Comparison of ENCODE assay signal across 25 cellular contexts in genomic region chr11:81700061-81700460, GRCh38.
DNase-seq lines count a peak whose midpoint lies in the region; ATAC-seq and TF ChIP-seq lines count a peak whose summit lies in the region.
"Had no signal": no experiment of that assay in that cellular context is flagged by ENCODE, and none has a peak within 500 bp of the region (broad histone marks: within the 10 kb centered on the region; RNA-seq: fewer than 3 reads in every experiment).

No MANE protein-coding gene starts in this region.

- H2AK5ac ChIP-seq in trophoblast cell (ENCODE audit: low read length) = no peak overlapping the region

- H2AFZ ChIP-seq in trophoblast cell (ENCODE audit: insufficient read depth, low read length, poor library complexity) = no peak overlapping the region
- H2AFZ ChIP-seq: GM23338 had no signal

- H3K27ac ChIP-seq in trophoblast cell (ENCODE audit: low read depth, low read length) (no peak overlapping the region), dorsolateral prefrontal cortex (no peak overlapping the region)

- H2BK5ac ChIP-seq in trophoblast cell (ENCODE audit: low read depth, low read length, poor library complexity) = no peak overlapping the region

- intact Hi-C loops in dorsolateral prefrontal cortex (cut with DNase I) = no loop called here

- H3K4ac ChIP-seq in trophoblast cell (ENCODE audit: low read depth, low read length) = no peak overlapping the region

- H3K9me3 ChIP-seq in trophoblast cell (ENCODE audit: insufficient read depth, low read depth, low read length) = no peaks in the 10 kb centered on the region
- H3K9me3 ChIP-seq: BE2C had no signal

- no peak overlapping the region for H3K14ac ChIP-seq in trophoblast cell (ENCODE audit: low read length)

- H3K4me1 ChIP-seq in trophoblast cell (ENCODE audit: control insufficient read depth in 1 of 2, insufficient read depth in 2 of 2, low read length in 2 of 2) = no peaks in the 10 kb centered on the region
- H3K4me1 ChIP-seq: BE2C had no signal

- H3K4me2 ChIP-seq in trophoblast cell (ENCODE audit: low read length) = no peak overlapping the region
- H3K4me2 ChIP-seq: GM23338 had no signal

- no peak overlapping the region for H3K9ac ChIP-seq in trophoblast cell (ENCODE audit: low read length)

- no CpG with 5 or more reads among the region's 1 CpG for WGBS in trophoblast cell (ENCODE audit: extremely low coverage, insufficient coverage, insufficient read length)

- no peaks in the 10 kb centered on the region for H3K79me2 ChIP-seq in trophoblast cell (ENCODE audit: control insufficient read depth, insufficient read depth, low read length, poor library complexity)

- H4K8ac ChIP-seq in trophoblast cell (ENCODE audit: low read depth, low read length) = no peak overlapping the region

- no peaks in the 10 kb centered on the region for H3K36me3 ChIP-seq in trophoblast cell (ENCODE audit: control insufficient read depth in 1 of 2, insufficient read depth in 2 of 2, low read length in 2 of 2)
- H3K36me3 ChIP-seq: BE2C had no signal

- H3K23ac ChIP-seq in trophoblast cell (ENCODE audit: low read length) = no peak overlapping the region

- H3K18ac ChIP-seq in trophoblast cell (ENCODE audit: low read length) = no peak overlapping the region

- ATAC-seq in HG02571 (IDR thresholded peaks at IDR 0.05; ENCODE audit: unreplicated experiment) = no peak
- ATAC-seq: GM23338, PC-3, T-cell had no signal

- H3K79me1 ChIP-seq in trophoblast cell (ENCODE audit: low read length) = no peaks in the 10 kb centered on the region

- no peak overlapping the region for H2BK120ac ChIP-seq in trophoblast cell (ENCODE audit: insufficient read depth, low read length, poor library complexity)

- no peak overlapping the region for H4K91ac ChIP-seq in trophoblast cell (ENCODE audit: low read depth, low read length)

- TF ChIP-seq CTCF in choroid plexus epithelial cell (conservative IDR thresholded peaks at IDR 0.05; ENCODE audit: low read depth, low read length) (no peak), dorsolateral prefrontal cortex (IDR thresholded peaks at IDR 0.05 in 54 of 56, conservative IDR thresholded peaks at IDR 0.05 in 2 of 56; ENCODE audit: low read depth in 1 of 56, partially characterized antibody in 56 of 56) (no peak)

- H3K27me3 ChIP-seq in trophoblast cell (ENCODE audit: insufficient read depth, low read length) (no peaks in the 10 kb centered on the region), dorsolateral prefrontal cortex (no peaks in the 10 kb centered on the region)
- H3K27me3 ChIP-seq: BE2C had no signal

- peak; percentile 3 for DNase-seq in GM04503 (ENCODE audit: low read depth)
- DNase-seq in RKO (ENCODE audit: low spot score) = peak; percentile 11
- DNase-seq in choroid plexus epithelial cell (ENCODE audit: low read depth) = peak; percentile 36
- DNase-seq in trophoblast cell = peak; percentile 15 to 52
- DNase-seq in dorsolateral prefrontal cortex = no peak
- DNase-seq in SHP77 (lab: John Stamatoyannopoulos, UW) = no peak
- no peak for DNase-seq in NCI-H345 (lab: John Stamatoyannopoulos, UW)
- DNase-seq: BE2C; CD8-positive, alpha-beta memory T cell; DMS 273 treated with DMSO at 0.1 percent for 48 hours; DMS79 treated with DMSO at 0.1 percent for 48 hours; GF-D8; H9; NCI-H1092; NCI-H1417 treated with DMSO at 0.1 percent for 48 hours; NCI-H1694 treated with DMSO at 0.1 percent for 48 hours; NCI-H2081; NCI-H2227 treated with DMSO at 0.1 percent for 48 hours; NCI-H510A; PC-3; Right ventricle myocardium superior; RPMI8226; T-cell had no signal

- no peak overlapping the region for H2BK12ac ChIP-seq in trophoblast cell (ENCODE audit: low read length)

- H3K4me3 ChIP-seq in choroid plexus epithelial cell (ENCODE audit: low read depth, low read length) = no peak overlapping the region
- no peak overlapping the region for H3K4me3 ChIP-seq in trophoblast cell (ENCODE audit: low read depth, low read length)
- no peak overlapping the region for H3K4me3 ChIP-seq in dorsolateral prefrontal cortex
- H3K4me3 ChIP-seq: GM23338 had no signal

- no peak overlapping the region for H4K12ac ChIP-seq in trophoblast cell (ENCODE audit: low read depth, low read length)

Comparison
In these comparisons a context has a peak if more than half of its experiments do, and no peak if none do; other contexts are left out.
1. DNase-seq: peak in GM04503 (single experiment), RKO (single experiment), choroid plexus epithelial cell (single experiment) and trophoblast cell (2 of 2); none in dorsolateral prefrontal cortex (0 of 10), SHP77 (0 of 2) and NCI-H345 (single experiment).